In the genomic region with DNA sequence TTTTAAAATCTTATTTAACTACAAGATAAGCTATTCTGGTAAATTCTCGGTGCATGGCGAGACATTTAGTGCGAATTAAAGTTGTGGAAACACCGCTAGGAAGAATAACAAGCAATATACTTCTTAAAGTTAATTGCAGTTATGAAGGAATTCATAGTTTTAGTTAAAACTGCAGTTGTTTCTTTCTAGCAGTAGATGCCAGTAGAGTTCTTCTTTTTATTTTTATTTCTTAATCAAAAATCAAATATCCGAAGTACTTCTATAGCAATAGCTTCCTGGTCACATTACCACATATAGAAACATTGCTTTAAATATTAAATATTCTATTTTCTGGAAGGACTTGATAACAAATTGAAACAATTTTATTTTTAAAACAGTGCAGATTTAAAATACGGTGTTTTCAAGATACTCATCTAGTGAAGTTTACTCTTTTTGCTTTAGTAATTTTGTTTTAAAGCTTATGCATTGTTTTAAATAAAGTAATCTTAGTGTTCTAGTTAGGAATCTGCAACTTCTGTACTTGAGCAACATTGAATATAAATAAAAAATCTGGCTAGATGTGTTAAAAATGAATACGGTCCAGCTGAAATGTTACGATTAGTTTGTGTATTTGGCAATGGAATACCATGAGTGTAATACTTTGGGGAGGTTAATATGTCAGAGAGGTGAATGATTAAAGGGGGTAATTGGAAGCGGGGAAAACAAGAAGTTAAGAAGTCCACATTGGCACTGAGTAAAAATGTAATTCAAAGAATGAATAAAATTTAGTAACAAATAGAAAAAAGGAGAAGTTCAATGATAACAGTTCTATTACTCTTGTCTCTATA, we compare ENCODE assay signal across 9 cellular contexts. TPM values are rescaled to one million over a fixed set of nuclear protein-coding genes. Genes with fewer than 3 reads are reported as not detected.
DNase-seq lines count a peak whose midpoint lies in the region; ATAC-seq and TF ChIP-seq lines count a peak whose summit lies in the region.
"Had no signal": no experiment of that assay in that cellular context is flagged by ENCODE, and none has a peak within 500 bp of the region (broad histone marks: within the 10 kb centered on the region; RNA-seq: fewer than 3 reads in every experiment).

No MANE protein-coding gene starts in this region.

- H3K27me3 ChIP-seq in left ventricle myocardium inferior (ENCODE audit: low read depth) (no peaks in the 10 kb centered on the region), foreskin keratinocyte (no peaks in the 10 kb centered on the region), upper lobe of right lung (no peaks in the 10 kb centered on the region)
- H3K27me3 ChIP-seq: SJSA1 had no signal

- H3K9me3 ChIP-seq in left ventricle myocardium inferior (replicated peaks): peaks cover 19% of the 10 kb centered on the region
- H3K9me3 ChIP-seq in upper lobe of right lung: peaks cover 7% of the 10 kb centered on the region
- H3K9me3 ChIP-seq: SJSA1 had no signal

- H3K36me3 ChIP-seq in left ventricle myocardium inferior (no peaks in the 10 kb centered on the region), upper lobe of right lung (no peaks in the 10 kb centered on the region)
- H3K36me3 ChIP-seq: SJSA1 had no signal

- TF ChIP-seq CTCF in left ventricle myocardium inferior (IDR thresholded peaks at IDR 0.05; ENCODE audit: borderline replicate concordance): peak; percentile 62
- TF ChIP-seq CTCF in foreskin keratinocyte (conservative IDR thresholded peaks at IDR 0.05): peak; percentile 74
- peak; percentile 70 for TF ChIP-seq CTCF in upper lobe of right lung (IDR thresholded peaks at IDR 0.05)

- ATAC-seq in Right ventricle myocardium inferior (no peak), foreskin keratinocyte (no peak), upper lobe of right lung (no peak), HG02610 (IDR thresholded peaks at IDR 0.05; ENCODE audit: unreplicated experiment) (no peak)

- DNase-seq in left ventricle myocardium inferior (no peak), Right ventricle myocardium inferior (ENCODE audit: missing footprints) (no peak), RKO (ENCODE audit: low spot score) (peak; percentile 73), foreskin keratinocyte (no peak), upper lobe of right lung (no peak), islet precursor cell (no peak)
- no peak for DNase-seq in activated CD4-positive, alpha-beta T cell treated with anti-CD3 and anti-CD28 coated beads for 4 hours

- H3K4me1 ChIP-seq in left ventricle myocardium inferior (peaks cover 9% of the 10 kb centered on the region), foreskin keratinocyte (peaks cover 29% of the 10 kb centered on the region), upper lobe of right lung (peaks cover 7% of the 10 kb centered on the region)

- H3K27ac ChIP-seq in left ventricle myocardium inferior (replicated peaks) (no peak overlapping the region), foreskin keratinocyte (no peak overlapping the region), upper lobe of right lung (no peak overlapping the region)
- H3K27ac ChIP-seq: SJSA1 had no signal

- no peak overlapping the region for H3K4me3 ChIP-seq in left ventricle myocardium inferior
- H3K4me3 ChIP-seq in upper lobe of right lung: no peak overlapping the region
- H3K4me3 ChIP-seq: SJSA1 had no signal

- intact Hi-C loops in left ventricle myocardium inferior (cut with micrococcal nuclease) (loop anchor here (5.0 kb wide), 1 partner anchor 296 kb away; no protein-coding TSS in a partner anchor), Right ventricle myocardium inferior (cut with DNase I) (no loop called here), upper lobe of right lung (cut with DNase I) (no loop called here)

RNA-seq across cellular contexts. Expression of a gene that starts 2.7 kb away (rescaled TPM):
- 34.9 TPM for total RNA-seq in left ventricle myocardium inferior
- total RNA-seq in Right ventricle myocardium inferior: 33.8 TPM
- 12.8 and 14.2 TPM in 2 replicates for total RNA-seq in foreskin keratinocyte
- polyA plus RNA-seq in foreskin keratinocyte: 5.1 and 5.6 TPM in 2 replicates
- 31.9 TPM for total RNA-seq in upper lobe of right lung
